In the genomic region with DNA sequence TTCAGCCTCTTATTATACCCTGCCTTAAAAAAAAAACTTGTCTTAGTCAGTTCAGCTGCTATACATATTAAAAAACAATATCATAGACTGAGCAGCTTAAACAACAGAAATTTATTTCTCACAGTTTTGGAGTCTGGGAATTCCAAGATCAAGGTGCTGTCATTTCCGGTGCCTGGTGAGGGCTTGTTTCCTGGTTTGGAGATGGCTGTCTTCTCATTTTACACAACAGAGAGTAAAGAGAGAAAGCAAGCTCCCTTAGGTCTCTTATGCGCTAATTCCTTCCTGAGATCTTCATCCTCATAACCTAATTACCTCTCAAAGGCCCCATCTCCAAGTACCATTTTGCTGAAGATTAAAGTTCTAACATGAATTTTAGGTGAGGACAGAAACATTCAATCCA, we compare ENCODE assay signal across 1 cellular context.
TF ChIP-seq lines count a peak whose summit lies in the region.

No MANE protein-coding gene starts in this region.

TF ChIP-seq in SK-N-SH treated with all-trans-retinoic acid at 6 μM for 48 hours, 23 proteins besides CTCF, POLR2A, EP300 and RAD21 (continued from another document):
- TF ChIP-seq, protein P1, sequence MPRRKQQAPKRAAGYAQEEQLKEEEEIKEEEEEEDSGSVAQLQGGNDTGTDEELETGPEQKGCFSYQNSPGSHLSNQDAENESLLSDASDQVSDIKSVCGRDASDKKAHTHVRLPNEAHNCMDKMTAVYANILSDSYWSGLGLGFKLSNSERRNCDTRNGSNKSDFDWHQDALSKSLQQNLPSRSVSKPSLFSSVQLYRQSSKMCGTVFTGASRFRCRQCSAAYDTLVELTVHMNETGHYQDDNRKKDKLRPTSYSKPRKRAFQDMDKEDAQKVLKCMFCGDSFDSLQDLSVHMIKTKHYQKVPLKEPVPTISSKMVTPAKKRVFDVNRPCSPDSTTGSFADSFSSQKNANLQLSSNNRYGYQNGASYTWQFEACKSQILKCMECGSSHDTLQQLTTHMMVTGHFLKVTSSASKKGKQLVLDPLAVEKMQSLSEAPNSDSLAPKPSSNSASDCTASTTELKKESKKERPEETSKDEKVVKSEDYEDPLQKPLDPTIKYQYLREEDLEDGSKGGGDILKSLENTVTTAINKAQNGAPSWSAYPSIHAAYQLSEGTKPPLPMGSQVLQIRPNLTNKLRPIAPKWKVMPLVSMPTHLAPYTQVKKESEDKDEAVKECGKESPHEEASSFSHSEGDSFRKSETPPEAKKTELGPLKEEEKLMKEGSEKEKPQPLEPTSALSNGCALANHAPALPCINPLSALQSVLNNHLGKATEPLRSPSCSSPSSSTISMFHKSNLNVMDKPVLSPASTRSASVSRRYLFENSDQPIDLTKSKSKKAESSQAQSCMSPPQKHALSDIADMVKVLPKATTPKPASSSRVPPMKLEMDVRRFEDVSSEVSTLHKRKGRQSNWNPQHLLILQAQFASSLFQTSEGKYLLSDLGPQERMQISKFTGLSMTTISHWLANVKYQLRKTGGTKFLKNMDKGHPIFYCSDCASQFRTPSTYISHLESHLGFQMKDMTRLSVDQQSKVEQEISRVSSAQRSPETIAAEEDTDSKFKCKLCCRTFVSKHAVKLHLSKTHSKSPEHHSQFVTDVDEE (CRISPR knock-in tag; IDR thresholded peaks at IDR 0.05) = no peak
- TF ChIP-seq, protein P2, sequence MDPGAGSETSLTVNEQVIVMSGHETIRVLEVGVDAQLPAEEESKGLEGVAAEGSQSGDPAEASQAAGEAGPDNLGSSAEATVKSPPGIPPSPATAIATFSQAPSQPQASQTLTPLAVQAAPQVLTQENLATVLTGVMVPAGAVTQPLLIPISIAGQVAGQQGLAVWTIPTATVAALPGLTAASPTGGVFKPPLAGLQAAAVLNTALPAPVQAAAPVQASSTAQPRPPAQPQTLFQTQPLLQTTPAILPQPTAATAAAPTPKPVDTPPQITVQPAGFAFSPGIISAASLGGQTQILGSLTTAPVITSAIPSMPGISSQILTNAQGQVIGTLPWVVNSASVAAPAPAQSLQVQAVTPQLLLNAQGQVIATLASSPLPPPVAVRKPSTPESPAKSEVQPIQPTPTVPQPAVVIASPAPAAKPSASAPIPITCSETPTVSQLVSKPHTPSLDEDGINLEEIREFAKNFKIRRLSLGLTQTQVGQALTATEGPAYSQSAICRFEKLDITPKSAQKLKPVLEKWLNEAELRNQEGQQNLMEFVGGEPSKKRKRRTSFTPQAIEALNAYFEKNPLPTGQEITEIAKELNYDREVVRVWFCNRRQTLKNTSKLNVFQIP (CRISPR knock-in tag; IDR thresholded peaks at IDR 0.05; ENCODE audit: borderline replicate concordance, low read depth) = no peak
- TF ChIP-seq ZFP30 (CRISPR knock-in tag; IDR thresholded peaks at IDR 0.05) (no peak), ZC3H10 (CRISPR knock-in tag; IDR thresholded peaks at IDR 0.05) (no peak), ESRRG (CRISPR knock-in tag; IDR thresholded peaks at IDR 0.05) (no peak), TOX (CRISPR knock-in tag; IDR thresholded peaks at IDR 0.05; ENCODE audit: borderline replicate concordance) (no peak), TCF4 (CRISPR knock-in tag; IDR thresholded peaks at IDR 0.05; ENCODE audit: borderline replicate concordance) (no peak), OSR1 (CRISPR knock-in tag; IDR thresholded peaks at IDR 0.05) (no peak), BACH2 (CRISPR knock-in tag; IDR thresholded peaks at IDR 0.05; ENCODE audit: borderline replicate concordance) (no peak), PPARA (CRISPR knock-in tag; IDR thresholded peaks at IDR 0.05; ENCODE audit: borderline replicate concordance) (no peak), ZFP3 (CRISPR knock-in tag; IDR thresholded peaks at IDR 0.05) (no peak)
- TF ChIP-seq, protein P3, sequence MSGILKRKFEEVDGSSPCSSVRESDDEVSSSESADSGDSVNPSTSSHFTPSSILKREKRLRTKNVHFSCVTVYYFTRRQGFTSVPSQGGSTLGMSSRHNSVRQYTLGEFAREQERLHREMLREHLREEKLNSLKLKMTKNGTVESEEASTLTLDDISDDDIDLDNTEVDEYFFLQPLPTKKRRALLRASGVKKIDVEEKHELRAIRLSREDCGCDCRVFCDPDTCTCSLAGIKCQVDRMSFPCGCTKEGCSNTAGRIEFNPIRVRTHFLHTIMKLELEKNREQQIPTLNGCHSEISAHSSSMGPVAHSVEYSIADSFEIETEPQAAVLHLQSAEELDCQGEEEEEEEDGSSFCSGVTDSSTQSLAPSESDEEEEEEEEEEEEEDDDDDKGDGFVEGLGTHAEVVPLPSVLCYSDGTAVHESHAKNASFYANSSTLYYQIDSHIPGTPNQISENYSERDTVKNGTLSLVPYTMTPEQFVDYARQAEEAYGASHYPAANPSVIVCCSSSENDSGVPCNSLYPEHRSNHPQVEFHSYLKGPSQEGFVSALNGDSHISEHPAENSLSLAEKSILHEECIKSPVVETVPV (CRISPR knock-in tag; IDR thresholded peaks at IDR 0.05) = no peak
- TF ChIP-seq, protein P4, sequence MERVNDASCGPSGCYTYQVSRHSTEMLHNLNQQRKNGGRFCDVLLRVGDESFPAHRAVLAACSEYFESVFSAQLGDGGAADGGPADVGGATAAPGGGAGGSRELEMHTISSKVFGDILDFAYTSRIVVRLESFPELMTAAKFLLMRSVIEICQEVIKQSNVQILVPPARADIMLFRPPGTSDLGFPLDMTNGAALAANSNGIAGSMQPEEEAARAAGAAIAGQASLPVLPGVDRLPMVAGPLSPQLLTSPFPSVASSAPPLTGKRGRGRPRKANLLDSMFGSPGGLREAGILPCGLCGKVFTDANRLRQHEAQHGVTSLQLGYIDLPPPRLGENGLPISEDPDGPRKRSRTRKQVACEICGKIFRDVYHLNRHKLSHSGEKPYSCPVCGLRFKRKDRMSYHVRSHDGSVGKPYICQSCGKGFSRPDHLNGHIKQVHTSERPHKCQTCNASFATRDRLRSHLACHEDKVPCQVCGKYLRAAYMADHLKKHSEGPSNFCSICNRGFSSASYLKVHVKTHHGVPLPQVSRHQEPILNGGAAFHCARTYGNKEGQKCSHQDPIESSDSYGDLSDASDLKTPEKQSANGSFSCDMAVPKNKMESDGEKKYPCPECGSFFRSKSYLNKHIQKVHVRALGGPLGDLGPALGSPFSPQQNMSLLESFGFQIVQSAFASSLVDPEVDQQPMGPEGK (CRISPR knock-in tag; IDR thresholded peaks at IDR 0.05; ENCODE audit: borderline replicate concordance) = no peak
- TF ChIP-seq, protein P5, sequence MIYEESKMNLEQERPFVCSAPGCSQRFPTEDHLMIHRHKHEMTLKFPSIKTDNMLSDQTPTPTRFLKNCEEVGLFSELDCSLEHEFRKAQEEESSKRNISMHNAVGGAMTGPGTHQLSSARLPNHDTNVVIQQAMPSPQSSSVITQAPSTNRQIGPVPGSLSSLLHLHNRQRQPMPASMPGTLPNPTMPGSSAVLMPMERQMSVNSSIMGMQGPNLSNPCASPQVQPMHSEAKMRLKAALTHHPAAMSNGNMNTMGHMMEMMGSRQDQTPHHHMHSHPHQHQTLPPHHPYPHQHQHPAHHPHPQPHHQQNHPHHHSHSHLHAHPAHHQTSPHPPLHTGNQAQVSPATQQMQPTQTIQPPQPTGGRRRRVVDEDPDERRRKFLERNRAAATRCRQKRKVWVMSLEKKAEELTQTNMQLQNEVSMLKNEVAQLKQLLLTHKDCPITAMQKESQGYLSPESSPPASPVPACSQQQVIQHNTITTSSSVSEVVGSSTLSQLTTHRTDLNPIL (CRISPR knock-in tag; IDR thresholded peaks at IDR 0.05; ENCODE audit: low read depth) = no peak
